In genomic region chr12:65491-66063, GRCh38 we compare ENCODE assay signal across 11 cellular contexts. TPM values are rescaled to one million over a fixed set of nuclear protein-coding genes. Genes with fewer than 3 reads are reported as not detected.
DNase-seq lines count a peak whose midpoint lies in the region; ATAC-seq, FAIRE-seq and TF ChIP-seq lines count a peak whose summit lies in the region.
"Not testable (repeated sequence)": the region's sequence is repeated elsewhere in the genome, so short reads cannot be mapped to it uniquely, and the experiment has no call there.
"Had no signal": no experiment of that assay in that cellular context is flagged by ENCODE, and none has a peak within 500 bp of the region (broad histone marks: within the 10 kb centered on the region; RNA-seq: fewer than 3 reads in every experiment).

No MANE protein-coding gene starts in this region.

- peak; percentile 31 for ATAC-seq in activated T-helper 17 cell treated with anti-CD3 and anti-CD28 coated beads, Interleukin-2, amount 50 U/mL, for 72 hours (replicated peaks)

- not testable (repeated sequence) for H3K4me1 ChIP-seq in HUES48 (ENCODE audit: control insufficient read depth, insufficient read depth, low read length); H1 (replicated peaks in 1 of 4; ENCODE audit: control insufficient read depth in 3 of 4, insufficient read depth in 4 of 4, low read length in 3 of 4); mesenchymal stem cell (ENCODE audit: control insufficient read depth, insufficient read depth, low read depth, low read length)

- not testable (repeated sequence) for FAIRE-seq in H1 (lab: Jason Lieb, UNC)

- H3K9ac ChIP-seq in HUES48 (ENCODE audit: low read depth, low read length); H1 (replicated peaks in 1 of 4; ENCODE audit: extremely low read depth in 1 of 4, low read depth in 3 of 4, low read length in 3 of 4); mesenchymal stem cell (ENCODE audit: low read length): not testable (repeated sequence)

- H2BK20ac ChIP-seq in H1 (ENCODE audit: low read length): not testable (repeated sequence)

- not testable (repeated sequence) for H3K4me3 ChIP-seq in AG04449 (ENCODE audit: low read depth, low read length); fibroblast of the aortic adventitia (ENCODE audit: low read depth, low read length); mesenchymal stem cell (ENCODE audit: insufficient read depth in 1 of 2, low read depth in 1 of 2, low read length in 2 of 2); retinal pigment epithelial cell (ENCODE audit: low read length)
- H3K4me3 ChIP-seq in HUES48 (ENCODE audit: low read depth, low read length): 0 out of 2 replicates have a peak overlapping the region, but pooled peaks have one; percentile 32
- H3K4me3 ChIP-seq in H1 (ENCODE audit: extremely low read depth in 1 of 4, insufficient read depth in 2 of 4, low read depth in 3 of 4, low read length in 4 of 4): peak overlapping the region in 1 of 4 experiments; percentile 45; a peak in 1 of 8 replicates

- not testable (repeated sequence) for H4K8ac ChIP-seq in H1 (ENCODE audit: extremely low read depth, insufficient read depth, low read length); mesenchymal stem cell (ENCODE audit: low read length)

- H4K5ac ChIP-seq in H1 (ENCODE audit: insufficient read length, low read depth, low read length): not testable (repeated sequence)

- H4K91ac ChIP-seq in H1 (replicated peaks; ENCODE audit: insufficient read length, low read length); mesenchymal stem cell (ENCODE audit: low read length): not testable (repeated sequence)

- not testable (repeated sequence) for H3K14ac ChIP-seq in H1 (ENCODE audit: insufficient read length); mesenchymal stem cell (ENCODE audit: low read length in 2 of 2)

- not testable (repeated sequence) for TF ChIP-seq POLR2A in H1 (IDR thresholded peaks at IDR 0.05; ENCODE audit: control extremely low read depth in 1 of 2, low read depth in 2 of 2, low read length in 2 of 2)

- H2BK120ac ChIP-seq in H1 (replicated peaks; ENCODE audit: low read depth, low read length); mesenchymal stem cell (ENCODE audit: low read depth, low read length): not testable (repeated sequence)

- TF ChIP-seq EP300 in H1 (IDR thresholded peaks at IDR 0.05; ENCODE audit: borderline replicate concordance in 1 of 2, low read depth in 2 of 2, low read length in 2 of 2): not testable (repeated sequence)

- H3K9me3 Mint-ChIP-seq in activated T-helper 17 cell treated with anti-CD3 and anti-CD28 coated beads, Interleukin-2, amount 50 U/mL, for 72 hours: not testable (repeated sequence)

- not testable (repeated sequence) for H3K18ac ChIP-seq in H1 (ENCODE audit: extremely low read depth, low read length); mesenchymal stem cell (ENCODE audit: low read depth in 1 of 2, low read length in 2 of 2)

- H3K27me3 Mint-ChIP-seq in activated T-helper 17 cell treated with anti-CD3 and anti-CD28 coated beads, Interleukin-2, amount 50 U/mL, for 72 hours: peaks cover 30% of the 10 kb centered on the region

- not testable (repeated sequence) for H3K4me1 Mint-ChIP-seq in activated T-helper 17 cell treated with anti-CD3 and anti-CD28 coated beads, Interleukin-2, amount 50 U/mL, for 72 hours

- H3K4me3 Mint-ChIP-seq in activated T-helper 17 cell treated with anti-CD3 and anti-CD28 coated beads, Interleukin-2, amount 50 U/mL, for 72 hours: not testable (repeated sequence)

- not testable (repeated sequence) for H2BK15ac ChIP-seq in H1 (ENCODE audit: low read length); mesenchymal stem cell (ENCODE audit: low read depth, poor library complexity, severe bottlenecking)

- not testable (repeated sequence) for H3K27ac Mint-ChIP-seq in activated T-helper 17 cell treated with anti-CD3 and anti-CD28 coated beads, Interleukin-2, amount 50 U/mL, for 72 hours

- not testable (repeated sequence) for H3K9me3 ChIP-seq in HUES48 (ENCODE audit: control insufficient read depth, insufficient read depth, low read length); H1 (ENCODE audit: insufficient read depth in 2 of 2, low read depth in 1 of 2, low read length in 1 of 2); mesenchymal stem cell (ENCODE audit: control insufficient read depth, low read length)

- H3K23me2 ChIP-seq in H1 (ENCODE audit: low read depth, low read length): not testable (repeated sequence)

- peak; percentile 44 for DNase-seq in AG04449 (ENCODE audit: low read depth, low spot score)
- peak; percentile 79 for DNase-seq in ELR (ENCODE audit: low read depth)
- DNase-seq in H1 (ENCODE audit: low read depth in 1 of 2, low spot score in 2 of 2): not testable (repeated sequence)
- peak; percentile 15 for DNase-seq in fibroblast of the aortic adventitia (ENCODE audit: low read depth)
- DNase-seq in mesenchymal stem cell: peak; percentile 43
- DNase-seq in retinal pigment epithelial cell (ENCODE audit: low read depth): peak; percentile 20

- not testable (repeated sequence) for H4K20me1 ChIP-seq in H1 (replicated peaks in 1 of 2; ENCODE audit: control insufficient read depth in 1 of 2, insufficient read depth in 2 of 2, low read length in 2 of 2)

- not testable (repeated sequence) for TF ChIP-seq RAD21 in H1 (IDR thresholded peaks at IDR 0.05 in 1 of 2, conservative IDR thresholded peaks at IDR 0.05 in 1 of 2; ENCODE audit: low read depth in 2 of 2, low read length in 2 of 2)

- POLR2A ChIA-PET in AG04449 (lab: Yijun Ruan, JAX): not testable (repeated sequence)
- POLR2A ChIA-PET in H1 (lab: Charles Lee; ENCODE audit: partially characterized antibody): interaction anchor here (1.0 kb wide), 1 partner anchor 9 kb away, joined by 3 read pairs; no protein-coding TSS in a partner anchor

- not testable (repeated sequence) for H3K36me3 ChIP-seq in HUES48 (ENCODE audit: control insufficient read depth, insufficient read depth, low read length); H1 (ENCODE audit: control insufficient read depth in 2 of 4, insufficient read depth in 4 of 4, low read length in 3 of 4); mesenchymal stem cell (ENCODE audit: control insufficient read depth in 1 of 2, insufficient read depth in 2 of 2, low read depth in 1 of 2, low read length in 2 of 2)

- not testable (repeated sequence) for H3K56ac ChIP-seq in H1 (replicated peaks; ENCODE audit: insufficient read length, low read depth, low read length)

- not testable (repeated sequence) for H2BK5ac ChIP-seq in H1 (ENCODE audit: low read depth, low read length); mesenchymal stem cell (ENCODE audit: low read depth, low read length, poor library complexity, severe bottlenecking)

- H2AK5ac ChIP-seq in H1 (ENCODE audit: low read depth, low read length); mesenchymal stem cell (ENCODE audit: low read length, severe bottlenecking): not testable (repeated sequence)

- H3K4me2 ChIP-seq in H1 (ENCODE audit: insufficient read depth in 1 of 2, low read depth in 2 of 2, low read length in 2 of 2): peak overlapping the region; percentile 57 to 67
- not testable (repeated sequence) for H3K4me2 ChIP-seq in mesenchymal stem cell (ENCODE audit: low read length, poor library complexity, severe bottlenecking)

- H3K27me3 ChIP-seq in HUES48 (ENCODE audit: control insufficient read depth, insufficient read depth, low read length) (peaks cover 18% of the 10 kb centered on the region), mesenchymal stem cell (ENCODE audit: control insufficient read depth in 1 of 2, insufficient read depth in 1 of 2, low read length in 2 of 2) (peaks cover 11 to 15% of the 10 kb centered on the region in 2 experiments)
- not testable (repeated sequence) for H3K27me3 ChIP-seq in H1 (replicated peaks in 1 of 4; ENCODE audit: control insufficient read depth in 3 of 4, extremely low read depth in 1 of 4, insufficient read depth in 3 of 4, low read length in 3 of 4)

- not testable (repeated sequence) for H3K4ac ChIP-seq in H1 (replicated peaks; ENCODE audit: insufficient read length, low read depth, low read length); mesenchymal stem cell (ENCODE audit: low read depth in 1 of 2, low read length in 2 of 2)

- CTCF ChIA-PET in AG04449 (lab: Yijun Ruan, JAX); H1 (lab: Charles Lee; ENCODE audit: partially characterized antibody): not testable (repeated sequence)

- not testable (repeated sequence) for H2AFZ ChIP-seq in H1 (ENCODE audit: low read length); mesenchymal stem cell (ENCODE audit: low read depth, low read length)

- 73% methylated on average over 4 of the region's 4 CpGs; no CpG with 5 or more reads in 1 of the 2 experiments for WGBS in H1 (ENCODE audit: extremely low coverage in 1 of 2, insufficient coverage in 1 of 2, insufficient read length in 1 of 2, insufficient replicate concordance in 2 of 2, low coverage in 1 of 2, low lambda C conversion rate in 2 of 2, missing lambda C conversion rate in 1 of 2), 2 experiments
- 66% methylated on average over 3 of the region's 4 CpGs for WGBS in mesenchymal stem cell

- H3K27ac ChIP-seq in HUES48 (ENCODE audit: low read depth, low read length); H1 (ENCODE audit: low read depth, low read length); mesenchymal stem cell (ENCODE audit: low read length, poor library complexity, severe bottlenecking): not testable (repeated sequence)

- H3K36me3 Mint-ChIP-seq in activated T-helper 17 cell treated with anti-CD3 and anti-CD28 coated beads, Interleukin-2, amount 50 U/mL, for 72 hours (ENCODE audit: low read depth): not testable (repeated sequence)

- not testable (repeated sequence) for H3K79me1 ChIP-seq in H1 (ENCODE audit: low read depth, low read length); mesenchymal stem cell (replicated peaks; ENCODE audit: low read length, poor library complexity, severe bottlenecking)

- H3K23ac ChIP-seq in H1 (ENCODE audit: insufficient read length); mesenchymal stem cell (ENCODE audit: low read length in 2 of 2): not testable (repeated sequence)

- not testable (repeated sequence) for TF ChIP-seq CTCF in AG04449 (IDR thresholded peaks at IDR 0.05; ENCODE audit: insufficient read depth, low read length, missing control alignments); H1 (IDR thresholded peaks at IDR 0.05; ENCODE audit: control extremely low read depth in 1 of 3, insufficient read depth in 1 of 3, low read depth in 1 of 3, low read length in 3 of 3); fibroblast of the aortic adventitia (IDR thresholded peaks at IDR 0.05; ENCODE audit: insufficient read depth, low read length); retinal pigment epithelial cell (conservative IDR thresholded peaks at IDR 0.05; ENCODE audit: low read depth, low read length)

- not testable (repeated sequence) for H3K79me2 ChIP-seq in H1 (ENCODE audit: control insufficient read depth in 1 of 2, insufficient read depth in 2 of 2, low read length in 2 of 2)

- not testable (repeated sequence) for H2BK12ac ChIP-seq in H1 (ENCODE audit: low read depth, low read length); mesenchymal stem cell (ENCODE audit: low read length in 2 of 2)

RNA-seq across cellular contexts. Expression of gene IQSEC3, which starts 1.0 kb away (rescaled TPM):
- total RNA-seq in activated T-helper 17 cell treated with anti-CD3 and anti-CD28 coated beads, Interleukin-2, amount 50 U/mL, for 72 hours: under 1 TPM; 0.05 to 0.39 TPM
- total RNA-seq in H1 (2021; fragmentation: NEBNext Ultra II Directional; extraction: Animal tissue kit (Norgen Biotek cat#: 25700)): 3.1 and 3.6 TPM in 2 replicates
- polyA plus RNA-seq in H1 (2011; rRNA removed): 1.2 and 2.2 TPM in 2 replicates
- 2.0 TPM for polyA plus RNA-seq in H1 (2011; cell fraction: cytosol; rRNA removed)
- polyA plus RNA-seq in H1 (2011; cell fraction: nucleus; rRNA removed): 6.2 TPM
- polyA plus RNA-seq in H1 (2012, experiment 1 of 2): 1.1 to 3.1 TPM (median 2.0 TPM) in 4 replicates
- 5.0 TPM for polyA plus RNA-seq in H1 (2012, experiment 2 of 2)
- 2.8 TPM for polyA plus RNA-seq in H1 (2013, experiment 1 of 2)
- polyA plus RNA-seq in H1 (2013, experiment 2 of 2): 2.0 TPM
- 1.9 and 3.2 TPM in 2 replicates for polyA minus RNA-seq in H1 (2011; rRNA and poly(A)+ RNA removed)
- polyA minus RNA-seq in H1 (2011; cell fraction: cytosol; rRNA and poly(A)+ RNA removed): 1.9 TPM
- polyA minus RNA-seq in H1 (2011; cell fraction: nucleus; rRNA and poly(A)+ RNA removed): 4.0 TPM
- 0.41 TPM in 1 of 2 replicates, not detected in the other for total RNA-seq in fibroblast of the aortic adventitia (ENCODE audit: low replicate concordance)
- 0.39 TPM for polyA plus RNA-seq in mesenchymal stem cell (2013, experiment 1 of 2)
- 0.25 TPM for polyA plus RNA-seq in mesenchymal stem cell (2013, experiment 2 of 2)
- total RNA-seq: Calu3, NCI-H460, PC-9 had no signal
